ENCODE assay signal across 17 cellular contexts in the genomic region with DNA sequence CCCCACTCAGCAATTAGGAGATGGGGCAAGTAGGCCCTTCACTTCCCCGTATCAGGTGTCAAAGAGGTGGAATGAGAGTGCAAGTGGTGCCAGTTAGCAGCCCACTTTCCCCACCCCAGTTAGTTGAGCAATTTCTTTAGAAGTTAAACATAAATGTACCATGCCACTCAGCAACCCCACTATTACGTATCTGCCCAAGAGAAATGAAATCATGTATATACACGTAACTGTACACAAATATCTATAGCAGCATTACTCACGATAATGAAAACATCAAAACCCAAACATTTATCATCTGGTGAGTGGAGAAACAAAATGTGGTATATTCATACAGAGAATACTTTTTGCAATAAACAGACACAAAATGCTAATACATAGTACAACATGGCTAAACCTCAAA. TPM values are rescaled to one million over a fixed set of nuclear protein-coding genes. Genes with fewer than 3 reads are reported as not detected.
DNase-seq lines count a peak whose midpoint lies in the region; ATAC-seq, FAIRE-seq and TF ChIP-seq lines count a peak whose summit lies in the region.
"Had no signal": no experiment of that assay in that cellular context is flagged by ENCODE, and none has a peak within 500 bp of the region (broad histone marks: within the 10 kb centered on the region; RNA-seq: fewer than 3 reads in every experiment).

No MANE protein-coding gene starts in this region.

- no peak overlapping the region for H3K4me3 Mint-ChIP-seq in chondrocyte (ENCODE audit: unreplicated experiment)
- H3K4me3 Mint-ChIP-seq: CD4-positive, alpha-beta T cell; IgD-negative memory B cell had no signal

- H3K27me3 ChIP-seq in RWPE2 (ENCODE audit: insufficient read depth, poor library complexity, severe bottlenecking) (no peaks in the 10 kb centered on the region), bronchial epithelial cell (ENCODE audit: control insufficient read depth, insufficient read depth, low read length) (no peaks in the 10 kb centered on the region)

- H3K4me3 ChIP-seq in HEK293 (ENCODE audit: low read depth, low read length), result no peak overlapping the region
- no peak overlapping the region for H3K4me3 ChIP-seq in RWPE2 (ENCODE audit: severe bottlenecking)
- H3K4me3 ChIP-seq in bronchial epithelial cell (ENCODE audit: low read depth, low read length), result no peak overlapping the region

- no peaks in the 10 kb centered on the region for H3K4me1 Mint-ChIP-seq in chondrocyte (ENCODE audit: low read depth)

- H3K27ac Mint-ChIP-seq in chondrocyte (ENCODE audit: unreplicated experiment), result no peak overlapping the region
- H3K27ac Mint-ChIP-seq: CD4-positive, alpha-beta T cell; IgD-negative memory B cell had no signal

- ATAC-seq in RWPE2 (ENCODE audit: low read depth), result peak; percentile 41; the same call in 2 of the 3 replicates
- ATAC-seq: HCT116 had no signal

- H3K27me3 Mint-ChIP-seq in chondrocyte (ENCODE audit: low read depth), result no peaks in the 10 kb centered on the region
- H3K27me3 Mint-ChIP-seq: CD4-positive, alpha-beta T cell; IgD-negative memory B cell had no signal

- no peaks in the 10 kb centered on the region for H3K4me1 ChIP-seq in HEK293 (ENCODE audit: control insufficient read depth, insufficient read depth, low read length)
- H3K4me1 ChIP-seq in RWPE2 (ENCODE audit: insufficient read depth, poor library complexity, severe bottlenecking), result peaks cover 37% of the 10 kb centered on the region

- H3K9me3 Mint-ChIP-seq in chondrocyte (ENCODE audit: low read depth), result peaks cover 6% of the 10 kb centered on the region
- H3K9me3 Mint-ChIP-seq: CD4-positive, alpha-beta T cell had no signal

- H3K9me3 ChIP-seq in HEK293 (ENCODE audit: control insufficient read depth, insufficient read depth, low read depth, low read length) (no peaks in the 10 kb centered on the region), RWPE2 (ENCODE audit: severe bottlenecking) (no peaks in the 10 kb centered on the region)

- H3K36me3 Mint-ChIP-seq in chondrocyte (ENCODE audit: low read depth), result no peaks in the 10 kb centered on the region

- peak; percentile 40 for FAIRE-seq in bronchial epithelial cell (lab: Jason Lieb, UNC)
- FAIRE-seq: HTR-8/SVneo had no signal

- DNase-seq in RWPE2 (ENCODE audit: low spot score) (no peak), bronchial epithelial cell (ENCODE audit: low read depth) (peak; percentile 77), chondrocyte (ENCODE audit: low spot score) (no peak), NCI-H2196 (lab: John Stamatoyannopoulos, UW; ENCODE audit: unreplicated experiment) (no peak), Kasumi-1 (lab: John Stamatoyannopoulos, UW) (no peak)
- DNase-seq: ACHN; Calu3; CD4-positive, alpha-beta T cell; DMS79 treated with DMSO at 0.1 percent for 48 hours; GF-D8; GOT3; H7 had no signal

- no peaks in the 10 kb centered on the region for H3K36me3 ChIP-seq in HEK293 (ENCODE audit: control insufficient read depth in 2 of 2, insufficient read depth in 1 of 2, low read length in 2 of 2)
- 0 out of 2 replicates have a peak, but pooled peaks cover 4% of the 10 kb centered on the region for H3K36me3 ChIP-seq in RWPE2 (ENCODE audit: low read depth)
- H3K36me3 ChIP-seq in bronchial epithelial cell (ENCODE audit: control insufficient read depth, insufficient read depth, low read length), result no peaks in the 10 kb centered on the region

- TF ChIP-seq CTCF in HEK293 (tag by site-specific recombination; IDR thresholded peaks at IDR 0.05) (no peak), RWPE2 (IDR thresholded peaks at IDR 0.05; ENCODE audit: poor library complexity, severe bottlenecking) (no peak), bronchial epithelial cell (IDR thresholded peaks at IDR 0.05; ENCODE audit: insufficient read depth, low read length, severe bottlenecking) (no peak), chondrocyte (IDR thresholded peaks at IDR 0.05) (no peak)

- CTCF ChIA-PET in HEK293 (lab: Yijun Ruan, JAX), result no interaction called here

- POLR2A ChIA-PET in HEK293 (lab: Yijun Ruan, JAX), result no interaction called here

- no peak overlapping the region for H3K27ac ChIP-seq in HEK293 (ENCODE audit: extremely low read depth, low read depth, low read length)
- peak overlapping the region; percentile 58 for H3K27ac ChIP-seq in RWPE2 (ENCODE audit: poor library complexity, severe bottlenecking)
- H3K27ac ChIP-seq: C4-2B had no signal

TF ChIP-seq in HEK293, 187 proteins besides CTCF, POLR2A, EP300 and RAD21:
- TF ChIP-seq ZNF843 (tag by site-specific recombination; IDR thresholded peaks at IDR 0.05) (no peak), ZNF133 (tag by site-specific recombination; IDR thresholded peaks at IDR 0.05) (peak; percentile 54; the same call in 1 of the 2 replicates)

RNA-seq across cellular contexts. Expression of gene IMMP2L, which starts 50.4 kb away (rescaled TPM):
- total RNA-seq in bronchial epithelial cell (19.0 and 25.9 TPM in 2 replicates), chondrocyte (6.1 to 11.0 TPM (median 10.8 TPM) in 3 replicates)
